In the genomic region with DNA sequence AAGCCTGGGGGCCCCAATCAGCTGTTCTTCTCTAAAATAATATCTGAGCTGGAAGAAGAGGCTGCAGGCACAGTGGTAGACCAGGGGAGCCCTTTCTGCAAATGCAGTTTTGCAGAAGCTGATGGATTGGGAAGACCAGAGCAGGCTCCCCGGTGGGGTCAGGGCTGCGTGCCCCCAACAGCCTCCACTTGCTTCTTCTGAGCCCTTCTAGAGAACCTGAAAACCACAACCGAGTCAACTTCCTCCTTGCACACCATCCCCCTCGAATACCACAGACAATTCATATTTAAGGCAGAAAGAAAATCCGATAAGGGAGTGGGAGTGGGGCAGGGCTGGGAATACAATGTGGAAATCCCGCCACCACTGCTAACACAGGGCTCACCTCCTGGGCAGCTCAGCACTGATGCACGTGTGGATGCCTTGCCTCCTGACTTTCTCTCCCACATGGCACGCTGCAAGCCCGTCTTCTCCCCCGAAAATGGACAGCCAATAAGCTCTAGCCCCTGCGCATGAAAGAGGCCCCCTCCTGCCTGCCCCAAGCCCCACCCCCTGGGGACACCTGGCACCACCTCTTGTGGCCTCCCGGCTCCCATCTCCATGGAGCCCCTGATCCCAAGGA, we compare ENCODE assay signal across 1 cellular context.
A peak's percentile ranks its signal among the peaks of the same experiment; 100 is the strongest.
TF ChIP-seq lines count a peak whose summit lies in the region.

No MANE protein-coding gene starts in this region.

TF ChIP-seq in GM12878, 131 proteins besides CTCF, POLR2A, EP300 and RAD21 (continues in another document):
- TF ChIP-seq IRF4 (IDR thresholded peaks at IDR 0.05; ENCODE audit: low read depth, low read length) = 0 out of 2 replicates have a peak, but pooled peaks have one; percentile 35
- no peak for TF ChIP-seq EGR1 (IDR thresholded peaks at IDR 0.05; ENCODE audit: borderline replicate concordance in 1 of 2, low read depth in 2 of 2, low read length in 2 of 2)
- no peak for TF ChIP-seq NR2C2 (IDR thresholded peaks at IDR 0.05; ENCODE audit: borderline replicate concordance, control insufficient read depth, insufficient read length, low read depth)
- no peak for TF ChIP-seq MXI1 (IDR thresholded peaks at IDR 0.05; ENCODE audit: low read depth, low read length)
- TF ChIP-seq HCFC1 (IDR thresholded peaks at IDR 0.05; ENCODE audit: low read length) = no peak
- TF ChIP-seq SREBF1 (IDR thresholded peaks at IDR 0.05; ENCODE audit: low read length) = no peak
- TF ChIP-seq, protein P1, sequence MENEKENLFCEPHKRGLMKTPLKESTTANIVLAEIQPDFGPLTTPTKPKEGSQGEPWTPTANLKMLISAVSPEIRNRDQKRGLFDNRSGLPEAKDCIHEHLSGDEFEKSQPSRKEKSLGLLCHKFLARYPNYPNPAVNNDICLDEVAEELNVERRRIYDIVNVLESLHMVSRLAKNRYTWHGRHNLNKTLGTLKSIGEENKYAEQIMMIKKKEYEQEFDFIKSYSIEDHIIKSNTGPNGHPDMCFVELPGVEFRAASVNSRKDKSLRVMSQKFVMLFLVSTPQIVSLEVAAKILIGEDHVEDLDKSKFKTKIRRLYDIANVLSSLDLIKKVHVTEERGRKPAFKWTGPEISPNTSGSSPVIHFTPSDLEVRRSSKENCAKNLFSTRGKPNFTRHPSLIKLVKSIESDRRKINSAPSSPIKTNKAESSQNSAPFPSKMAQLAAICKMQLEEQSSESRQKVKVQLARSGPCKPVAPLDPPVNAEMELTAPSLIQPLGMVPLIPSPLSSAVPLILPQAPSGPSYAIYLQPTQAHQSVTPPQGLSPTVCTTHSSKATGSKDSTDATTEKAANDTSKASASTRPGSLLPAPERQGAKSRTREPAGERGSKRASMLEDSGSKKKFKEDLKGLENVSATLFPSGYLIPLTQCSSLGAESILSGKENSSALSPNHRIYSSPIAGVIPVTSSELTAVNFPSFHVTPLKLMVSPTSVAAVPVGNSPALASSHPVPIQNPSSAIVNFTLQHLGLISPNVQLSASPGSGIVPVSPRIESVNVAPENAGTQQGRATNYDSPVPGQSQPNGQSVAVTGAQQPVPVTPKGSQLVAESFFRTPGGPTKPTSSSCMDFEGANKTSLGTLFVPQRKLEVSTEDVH (IDR thresholded peaks at IDR 0.05; ENCODE audit: low read depth, partially characterized antibody) = no peak
- TF ChIP-seq CBFB (IDR thresholded peaks at IDR 0.05; ENCODE audit: low read depth) = peak; percentile 94
- no peak for TF ChIP-seq CHD1 (IDR thresholded peaks at IDR 0.05; ENCODE audit: low read depth, low read length)
- TF ChIP-seq, protein P2, sequence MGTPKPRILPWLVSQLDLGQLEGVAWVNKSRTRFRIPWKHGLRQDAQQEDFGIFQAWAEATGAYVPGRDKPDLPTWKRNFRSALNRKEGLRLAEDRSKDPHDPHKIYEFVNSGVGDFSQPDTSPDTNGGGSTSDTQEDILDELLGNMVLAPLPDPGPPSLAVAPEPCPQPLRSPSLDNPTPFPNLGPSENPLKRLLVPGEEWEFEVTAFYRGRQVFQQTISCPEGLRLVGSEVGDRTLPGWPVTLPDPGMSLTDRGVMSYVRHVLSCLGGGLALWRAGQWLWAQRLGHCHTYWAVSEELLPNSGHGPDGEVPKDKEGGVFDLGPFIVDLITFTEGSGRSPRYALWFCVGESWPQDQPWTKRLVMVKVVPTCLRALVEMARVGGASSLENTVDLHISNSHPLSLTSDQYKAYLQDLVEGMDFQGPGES (IDR thresholded peaks at IDR 0.05) = no peak
- TF ChIP-seq WRNIP1 (IDR thresholded peaks at IDR 0.05; ENCODE audit: borderline replicate concordance, low read depth, low read length) = no peak
- TF ChIP-seq, protein P3, sequence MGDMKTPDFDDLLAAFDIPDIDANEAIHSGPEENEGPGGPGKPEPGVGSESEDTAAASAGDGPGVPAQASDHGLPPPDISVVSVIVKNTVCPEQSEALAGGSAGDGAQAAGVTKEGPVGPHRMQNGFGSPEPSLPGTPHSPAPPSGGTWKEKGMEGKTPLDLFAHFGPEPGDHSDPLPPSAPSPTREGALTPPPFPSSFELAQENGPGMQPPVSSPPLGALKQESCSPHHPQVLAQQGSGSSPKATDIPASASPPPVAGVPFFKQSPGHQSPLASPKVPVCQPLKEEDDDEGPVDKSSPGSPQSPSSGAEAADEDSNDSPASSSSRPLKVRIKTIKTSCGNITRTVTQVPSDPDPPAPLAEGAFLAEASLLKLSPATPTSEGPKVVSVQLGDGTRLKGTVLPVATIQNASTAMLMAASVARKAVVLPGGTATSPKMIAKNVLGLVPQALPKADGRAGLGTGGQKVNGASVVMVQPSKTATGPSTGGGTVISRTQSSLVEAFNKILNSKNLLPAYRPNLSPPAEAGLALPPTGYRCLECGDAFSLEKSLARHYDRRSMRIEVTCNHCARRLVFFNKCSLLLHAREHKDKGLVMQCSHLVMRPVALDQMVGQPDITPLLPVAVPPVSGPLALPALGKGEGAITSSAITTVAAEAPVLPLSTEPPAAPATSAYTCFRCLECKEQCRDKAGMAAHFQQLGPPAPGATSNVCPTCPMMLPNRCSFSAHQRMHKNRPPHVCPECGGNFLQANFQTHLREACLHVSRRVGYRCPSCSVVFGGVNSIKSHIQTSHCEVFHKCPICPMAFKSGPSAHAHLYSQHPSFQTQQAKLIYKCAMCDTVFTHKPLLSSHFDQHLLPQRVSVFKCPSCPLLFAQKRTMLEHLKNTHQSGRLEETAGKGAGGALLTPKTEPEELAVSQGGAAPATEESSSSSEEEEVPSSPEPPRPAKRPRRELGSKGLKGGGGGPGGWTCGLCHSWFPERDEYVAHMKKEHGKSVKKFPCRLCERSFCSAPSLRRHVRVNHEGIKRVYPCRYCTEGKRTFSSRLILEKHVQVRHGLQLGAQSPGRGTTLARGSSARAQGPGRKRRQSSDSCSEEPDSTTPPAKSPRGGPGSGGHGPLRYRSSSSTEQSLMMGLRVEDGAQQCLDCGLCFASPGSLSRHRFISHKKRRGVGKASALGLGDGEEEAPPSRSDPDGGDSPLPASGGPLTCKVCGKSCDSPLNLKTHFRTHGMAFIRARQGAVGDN (IDR thresholded peaks at IDR 0.05) = no peak
- TF ChIP-seq CBX5 (IDR thresholded peaks at IDR 0.05; ENCODE audit: low read depth) = no peak
- peak; percentile 92 for TF ChIP-seq EED (IDR thresholded peaks at IDR 0.05; ENCODE audit: low read depth)
- no peak for TF ChIP-seq JUND (IDR thresholded peaks at IDR 0.05; ENCODE audit: low read depth, low read length)
- TF ChIP-seq RBBP5 (conservative IDR thresholded peaks at IDR 0.05) = no peak
- TF ChIP-seq PRDM15 (CRISPR knock-in tag; IDR thresholded peaks at IDR 0.05) = no peak
- TF ChIP-seq NBN (IDR thresholded peaks at IDR 0.05) = no peak
- TF ChIP-seq NFYA (IDR thresholded peaks at IDR 0.05; ENCODE audit: borderline replicate concordance, low read depth, low read length) = no peak
- no peak for TF ChIP-seq CREB1 (IDR thresholded peaks at IDR 0.05; ENCODE audit: low read depth)
- peak; percentile 35; the same call in 1 of the 2 replicates for TF ChIP-seq CREM (IDR thresholded peaks at IDR 0.05; ENCODE audit: low read depth)
- peak; percentile 77 for TF ChIP-seq IKZF1 (conservative IDR thresholded peaks at IDR 0.05)
- TF ChIP-seq ZNF217 (IDR thresholded peaks at IDR 0.05) = no peak
- TF ChIP-seq FOXK2 (IDR thresholded peaks at IDR 0.05) = no peak
- TF ChIP-seq ZNF24 (IDR thresholded peaks at IDR 0.05) = no peak
- TF ChIP-seq IKZF2 (IDR thresholded peaks at IDR 0.05) = peak; percentile 67 to 80; a peak in 3 of 4 replicates
- no peak for TF ChIP-seq NFXL1 (IDR thresholded peaks at IDR 0.05; ENCODE audit: borderline replicate concordance)
- TF ChIP-seq SMC3 (IDR thresholded peaks at IDR 0.05; ENCODE audit: borderline replicate concordance, low read length) = no peak
- no peak for TF ChIP-seq SRF (IDR thresholded peaks at IDR 0.05; ENCODE audit: low read depth in 2 of 2, low read length in 2 of 2)
- TF ChIP-seq TBL1XR1 (IDR thresholded peaks at IDR 0.05; ENCODE audit: low read depth, low read length) = no peak
- TF ChIP-seq HDAC2 (IDR thresholded peaks at IDR 0.05) = no peak
- TF ChIP-seq ZBED1 (IDR thresholded peaks at IDR 0.05; ENCODE audit: borderline replicate concordance) = no peak
- TF ChIP-seq ELK1 (IDR thresholded peaks at IDR 0.05; ENCODE audit: low read depth, low read length) = no peak
- no peak for TF ChIP-seq TCF3 (IDR thresholded peaks at IDR 0.05; ENCODE audit: borderline replicate concordance, insufficient read depth, low read depth, low read length)
- TF ChIP-seq TARDBP (IDR thresholded peaks at IDR 0.05; ENCODE audit: borderline replicate concordance) = no peak
- TF ChIP-seq MYB (IDR thresholded peaks at IDR 0.05; ENCODE audit: borderline replicate concordance, low read depth, low read length) = no peak
- no peak for TF ChIP-seq NRF1 (conservative IDR thresholded peaks at IDR 0.05; ENCODE audit: low read depth, low read length)
- TF ChIP-seq PBX3 (IDR thresholded peaks at IDR 0.05; ENCODE audit: insufficient replicate concordance, low read depth, low read length) = no peak
- TF ChIP-seq ZNF274 (IDR thresholded peaks at IDR 0.05; ENCODE audit: insufficient read depth, insufficient read length) = no peak
- TF ChIP-seq RELA (IDR thresholded peaks at IDR 0.05; ENCODE audit: borderline replicate concordance, partially characterized antibody) = no peak
- TF ChIP-seq BACH1 (IDR thresholded peaks at IDR 0.05; ENCODE audit: borderline replicate concordance) = no peak
- TF ChIP-seq STAT1 (conservative IDR thresholded peaks at IDR 0.05) = no peak
- peak in 1 of 2 experiments; percentile 34; a peak in 3 of 4 replicates for TF ChIP-seq BHLHE40 (IDR thresholded peaks at IDR 0.05; ENCODE audit: borderline replicate concordance in 1 of 2, low read depth in 2 of 2, low read length in 1 of 2)
- TF ChIP-seq FOXM1 (IDR thresholded peaks at IDR 0.05; ENCODE audit: low read depth, low read length) = no peak
- TF ChIP-seq CEBPB (IDR thresholded peaks at IDR 0.05; ENCODE audit: borderline replicate concordance in 1 of 2, low read depth in 2 of 2, low read length in 2 of 2) = no peak
- no peak for TF ChIP-seq SMAD5 (IDR thresholded peaks at IDR 0.05; ENCODE audit: low read depth)
- TF ChIP-seq HDGF (IDR thresholded peaks at IDR 0.05) = 0 out of 2 replicates have a peak, but pooled peaks have one; percentile 19
- peak in 1 of 2 experiments; percentile 50; a peak in 1 of 4 replicates for TF ChIP-seq ETV6 (conservative IDR thresholded peaks at IDR 0.05 in 1 of 2, IDR thresholded peaks at IDR 0.05 in 1 of 2; ENCODE audit: borderline replicate concordance in 1 of 2, low read depth in 1 of 2)
- no peak for TF ChIP-seq BRCA1 (IDR thresholded peaks at IDR 0.05; ENCODE audit: low read depth, low read length)
- no peak for TF ChIP-seq MEF2A (IDR thresholded peaks at IDR 0.05; ENCODE audit: insufficient read depth, low read depth, low read length)
- no peak for TF ChIP-seq BMI1 (IDR thresholded peaks at IDR 0.05; ENCODE audit: borderline replicate concordance)
- no peak for TF ChIP-seq KDM1A (IDR thresholded peaks at IDR 0.05; ENCODE audit: borderline replicate concordance)
- no peak for TF ChIP-seq MTA2 (IDR thresholded peaks at IDR 0.05; ENCODE audit: low read depth)
- 0 out of 2 replicates have a peak, but pooled peaks have one; percentile 17 for TF ChIP-seq NFIC (IDR thresholded peaks at IDR 0.05; ENCODE audit: low read depth, low read length)
- no peak for TF ChIP-seq MYC (IDR thresholded peaks at IDR 0.05; ENCODE audit: insufficient read depth, insufficient read length, insufficient replicate concordance, low read length, severe bottlenecking)
- no peak for TF ChIP-seq RB1 (IDR thresholded peaks at IDR 0.05; ENCODE audit: borderline replicate concordance)
